In the genomic region with DNA sequence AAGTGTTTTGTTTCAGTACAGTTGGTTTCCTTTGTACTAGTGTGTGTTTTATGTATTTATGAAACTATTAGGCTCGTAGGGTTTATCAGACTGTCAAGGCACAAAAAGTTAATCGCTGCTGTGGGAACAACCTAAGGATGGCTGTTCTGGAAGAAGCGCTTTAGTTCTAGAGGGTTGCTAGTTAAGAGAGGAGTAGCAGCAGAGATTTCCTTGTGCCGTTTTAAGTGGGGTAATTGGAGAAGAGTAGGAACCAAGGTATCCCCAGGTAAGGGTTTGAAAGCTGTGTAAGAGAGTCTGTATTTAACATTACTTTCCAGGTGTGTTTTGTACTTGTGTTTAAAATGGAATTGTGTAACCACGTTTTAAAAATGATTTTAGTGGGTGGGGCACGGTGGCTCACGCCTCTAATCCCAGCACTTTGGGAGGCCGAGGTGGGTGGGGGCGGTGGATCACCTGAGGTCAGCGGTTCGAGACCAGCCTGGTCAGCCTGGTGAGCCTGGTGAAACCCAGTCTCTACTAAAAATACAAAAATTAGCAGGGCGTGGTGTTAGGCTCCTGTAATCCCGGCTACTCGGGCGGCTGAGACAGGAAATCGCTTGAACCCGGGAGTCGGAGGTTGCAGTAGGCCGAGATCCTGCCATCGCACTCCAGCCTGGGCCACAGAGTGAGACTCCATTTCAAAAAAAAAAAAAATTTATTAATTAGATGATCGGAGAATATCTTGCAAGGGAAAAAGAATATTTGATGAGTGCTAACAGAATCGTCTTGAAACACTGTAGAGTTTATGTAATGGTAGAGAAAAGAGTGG, we compare ENCODE assay signal across 1 cellular context.
TF ChIP-seq lines count a peak whose summit lies in the region.

No MANE protein-coding gene starts in this region.

TF ChIP-seq in K562, 482 proteins besides CTCF, POLR2A, EP300 and RAD21 (continued from another document):
- TF ChIP-seq, protein P1, sequence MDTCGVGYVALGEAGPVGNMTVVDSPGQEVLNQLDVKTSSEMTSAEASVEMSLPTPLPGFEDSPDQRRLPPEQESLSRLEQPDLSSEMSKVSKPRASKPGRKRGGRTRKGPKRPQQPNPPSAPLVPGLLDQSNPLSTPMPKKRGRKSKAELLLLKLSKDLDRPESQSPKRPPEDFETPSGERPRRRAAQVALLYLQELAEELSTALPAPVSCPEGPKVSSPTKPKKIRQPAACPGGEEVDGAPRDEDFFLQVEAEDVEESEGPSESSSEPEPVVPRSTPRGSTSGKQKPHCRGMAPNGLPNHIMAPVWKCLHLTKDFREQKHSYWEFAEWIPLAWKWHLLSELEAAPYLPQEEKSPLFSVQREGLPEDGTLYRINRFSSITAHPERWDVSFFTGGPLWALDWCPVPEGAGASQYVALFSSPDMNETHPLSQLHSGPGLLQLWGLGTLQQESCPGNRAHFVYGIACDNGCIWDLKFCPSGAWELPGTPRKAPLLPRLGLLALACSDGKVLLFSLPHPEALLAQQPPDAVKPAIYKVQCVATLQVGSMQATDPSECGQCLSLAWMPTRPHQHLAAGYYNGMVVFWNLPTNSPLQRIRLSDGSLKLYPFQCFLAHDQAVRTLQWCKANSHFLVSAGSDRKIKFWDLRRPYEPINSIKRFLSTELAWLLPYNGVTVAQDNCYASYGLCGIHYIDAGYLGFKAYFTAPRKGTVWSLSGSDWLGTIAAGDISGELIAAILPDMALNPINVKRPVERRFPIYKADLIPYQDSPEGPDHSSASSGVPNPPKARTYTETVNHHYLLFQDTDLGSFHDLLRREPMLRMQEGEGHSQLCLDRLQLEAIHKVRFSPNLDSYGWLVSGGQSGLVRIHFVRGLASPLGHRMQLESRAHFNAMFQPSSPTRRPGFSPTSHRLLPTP (IDR thresholded peaks at IDR 0.05; ENCODE audit: borderline replicate concordance, extremely low read depth, insufficient read length): peak; percentile 44
- TF ChIP-seq TARDBP (IDR thresholded peaks at IDR 0.05) (no peak), ILK (tag; IDR thresholded peaks at IDR 0.05; ENCODE audit: borderline replicate concordance, low read depth) (no peak), EGR1 (conservative IDR thresholded peaks at IDR 0.05) (peak; percentile 52), ZNF174 (CRISPR knock-in tag; IDR thresholded peaks at IDR 0.05) (no peak), KDM5B (IDR thresholded peaks at IDR 0.05; ENCODE audit: insufficient replicate concordance, low read depth, low read length) (peak; percentile 20), POLR3G (IDR thresholded peaks at IDR 0.05; ENCODE audit: extremely low read depth, insufficient read length, insufficient replicate concordance) (no peak), HNRNPUL1 (IDR thresholded peaks at IDR 0.05; ENCODE audit: low read length) (no peak)
- TF ChIP-seq, protein P2, sequence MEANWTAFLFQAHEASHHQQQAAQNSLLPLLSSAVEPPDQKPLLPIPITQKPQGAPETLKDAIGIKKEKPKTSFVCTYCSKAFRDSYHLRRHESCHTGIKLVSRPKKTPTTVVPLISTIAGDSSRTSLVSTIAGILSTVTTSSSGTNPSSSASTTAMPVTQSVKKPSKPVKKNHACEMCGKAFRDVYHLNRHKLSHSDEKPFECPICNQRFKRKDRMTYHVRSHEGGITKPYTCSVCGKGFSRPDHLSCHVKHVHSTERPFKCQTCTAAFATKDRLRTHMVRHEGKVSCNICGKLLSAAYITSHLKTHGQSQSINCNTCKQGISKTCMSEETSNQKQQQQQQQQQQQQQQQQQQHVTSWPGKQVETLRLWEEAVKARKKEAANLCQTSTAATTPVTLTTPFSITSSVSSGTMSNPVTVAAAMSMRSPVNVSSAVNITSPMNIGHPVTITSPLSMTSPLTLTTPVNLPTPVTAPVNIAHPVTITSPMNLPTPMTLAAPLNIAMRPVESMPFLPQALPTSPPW (CRISPR knock-in tag; IDR thresholded peaks at IDR 0.05): peak; percentile 34; the same call in 1 of the 2 replicates
- TF ChIP-seq, protein P3, sequence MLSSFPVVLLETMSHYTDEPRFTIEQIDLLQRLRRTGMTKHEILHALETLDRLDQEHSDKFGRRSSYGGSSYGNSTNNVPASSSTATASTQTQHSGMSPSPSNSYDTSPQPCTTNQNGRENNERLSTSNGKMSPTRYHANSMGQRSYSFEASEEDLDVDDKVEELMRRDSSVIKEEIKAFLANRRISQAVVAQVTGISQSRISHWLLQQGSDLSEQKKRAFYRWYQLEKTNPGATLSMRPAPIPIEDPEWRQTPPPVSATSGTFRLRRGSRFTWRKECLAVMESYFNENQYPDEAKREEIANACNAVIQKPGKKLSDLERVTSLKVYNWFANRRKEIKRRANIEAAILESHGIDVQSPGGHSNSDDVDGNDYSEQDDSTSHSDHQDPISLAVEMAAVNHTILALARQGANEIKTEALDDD (IDR thresholded peaks at IDR 0.05): peak; percentile 27; the same call in 1 of the 2 replicates
- TF ChIP-seq, protein P4, sequence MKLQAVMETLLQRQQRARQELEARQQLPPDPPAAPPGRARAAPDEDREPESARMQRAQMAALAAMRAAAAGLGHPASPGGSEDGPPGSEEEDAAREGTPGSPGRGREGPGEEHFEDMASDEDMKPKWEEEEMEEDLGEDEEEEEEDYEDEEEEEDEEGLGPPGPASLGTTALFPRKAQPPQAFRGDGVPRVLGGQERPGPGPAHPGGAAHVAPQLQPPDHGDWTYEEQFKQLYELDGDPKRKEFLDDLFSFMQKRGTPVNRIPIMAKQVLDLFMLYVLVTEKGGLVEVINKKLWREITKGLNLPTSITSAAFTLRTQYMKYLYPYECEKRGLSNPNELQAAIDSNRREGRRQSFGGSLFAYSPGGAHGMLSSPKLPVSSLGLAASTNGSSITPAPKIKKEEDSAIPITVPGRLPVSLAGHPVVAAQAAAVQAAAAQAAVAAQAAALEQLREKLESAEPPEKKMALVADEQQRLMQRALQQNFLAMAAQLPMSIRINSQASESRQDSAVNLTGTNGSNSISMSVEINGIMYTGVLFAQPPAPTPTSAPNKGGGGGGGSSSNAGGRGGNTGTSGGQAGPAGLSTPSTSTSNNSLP (IDR thresholded peaks at IDR 0.05; ENCODE audit: borderline replicate concordance, low read depth, low read length): no peak
